ENCODE assay signal across 31 cellular contexts in the genomic region with DNA sequence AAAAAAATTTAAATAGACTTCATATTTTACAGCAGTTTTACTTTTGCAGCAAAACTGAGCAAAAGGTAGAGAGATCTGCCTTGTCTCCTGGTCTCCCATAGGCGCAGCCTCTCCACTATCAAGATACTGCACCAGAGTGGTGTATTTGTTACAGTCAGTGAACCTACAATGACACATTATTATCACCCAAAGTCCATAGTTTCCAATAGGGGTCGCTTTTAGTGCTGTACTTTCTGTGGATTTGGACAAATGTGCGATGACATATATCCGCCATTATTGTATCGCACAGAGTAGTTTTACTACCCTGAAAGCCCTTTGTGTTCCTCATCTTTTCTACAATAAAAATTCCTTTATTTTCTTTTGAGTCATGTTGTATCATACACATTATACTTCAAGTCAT.
"Had no signal": no experiment of that assay in that cellular context is flagged by ENCODE, and none has a peak within 500 bp of the region (broad histone marks: within the 10 kb centered on the region; RNA-seq: fewer than 3 reads in every experiment).

No MANE protein-coding gene starts in this region.

- H3K27me3 Mint-ChIP-seq: activated B cell treated with CpG ODN at 0.5 μM for 24 hours; activated CD8-positive, alpha-beta T cell treated with anti-CD3 and anti-CD28 coated beads for 36 hours; activated naive CD8-positive, alpha-beta T cell; activated T-helper 17 cell treated with anti-CD3 and anti-CD28 coated beads, Interleukin-2, amount 50 U/mL, for 72 hours; central memory CD8-positive, alpha-beta T cell; dendritic cell treated with granulocyte-macrophage colony-stimulating factor and Interleukin-4, amounts not matched to agents 40 ng/mL and 50 ng/mL, for 4 days had no signal

- H3K4me1 Mint-ChIP-seq: activated B cell treated with CpG ODN at 0.5 μM for 24 hours; activated T-helper 17 cell treated with anti-CD3 and anti-CD28 coated beads, Interleukin-2, amount 50 U/mL, for 72 hours; central memory CD8-positive, alpha-beta T cell; endodermal cell had no signal

- H3K9me3 ChIP-seq: body of pancreas, breast epithelium had no signal

- ATAC-seq: activated CD4-positive, CD25-positive, alpha-beta regulatory T cell treated with anti-CD3 and anti-CD28 coated beads, Interleukin-2, amount 50 U/mL, for 24 hours; activated CD8-positive, alpha-beta T cell treated with anti-CD3 and anti-CD28 coated beads for 36 hours; activated T-cell treated with anti-CD3 and anti-CD28 coated beads, Interleukin-2, amount 50 U/mL, for 4 hours; activated T-helper 17 cell treated with anti-CD3 and anti-CD28 coated beads, Interleukin-2, amount 50 U/mL, for 72 hours; body of pancreas; esophagus mucosa had no signal

- H3K9me3 Mint-ChIP-seq: activated B cell treated with CpG ODN at 0.5 μM for 24 hours; activated T-helper 17 cell treated with anti-CD3 and anti-CD28 coated beads, Interleukin-2, amount 50 U/mL, for 72 hours had no signal

- H3K27me3 ChIP-seq: body of pancreas, breast epithelium, cardiac muscle cell, dorsolateral prefrontal cortex had no signal

- H3K4me3 ChIP-seq: body of pancreas, breast epithelium, cardiac muscle cell, coronary artery, dorsolateral prefrontal cortex had no signal

- H3K4me3 Mint-ChIP-seq: activated B cell treated with CpG ODN at 0.5 μM for 24 hours; activated CD8-positive, alpha-beta T cell treated with anti-CD3 and anti-CD28 coated beads for 36 hours; activated naive CD8-positive, alpha-beta T cell; activated T-cell treated with anti-CD3 and anti-CD28 coated beads, Interleukin-2, amount 50 U/mL, for 4 hours; activated T-helper 17 cell treated with anti-CD3 and anti-CD28 coated beads, Interleukin-2, amount 50 U/mL, for 72 hours; central memory CD8-positive, alpha-beta T cell; dendritic cell treated with granulocyte-macrophage colony-stimulating factor and Interleukin-4, amounts not matched to agents 40 ng/mL and 50 ng/mL, for 4 days; endodermal cell had no signal

- DNase-seq: activated B cell treated with CpG ODN at 0.5 μM for 24 hours; activated CD4-positive, alpha-beta T cell treated with anti-CD3 and anti-CD28 coated beads for 48 hours; activated CD4-positive, alpha-beta T cell treated with anti-CD3 and anti-CD28 coated beads, Interleukin-2, amount 50 U/mL, for 1 hour; activated CD4-positive, alpha-beta T cell treated with anti-CD3 and anti-CD28 coated beads, Interleukin-2, amount 50 U/mL, for 48 hours; activated CD8-positive, alpha-beta memory T cell treated with anti-CD3 and anti-CD28 coated beads for 24 hours; activated CD8-positive, alpha-beta T cell treated with anti-CD3 and anti-CD28 coated beads for 36 hours; activated effector memory CD4-positive, alpha-beta T cell treated with Interleukin-2 at 50 U/mL for 16 hours; activated gamma-delta T cell treated with Interleukin-2 at 50 U/mL for 16 hours; activated naive CD4-positive, alpha-beta T cell treated with anti-CD3 and anti-CD28 coated beads, Interleukin-2, amount 50 U/mL, for 16 hours; activated naive CD4-positive, alpha-beta T cell treated with Interleukin-2 at 50 U/mL for 16 hours; activated T-cell treated with anti-CD3 and anti-CD28 coated beads, Interleukin-2, amount 50 U/mL, for 4 hours; amygdala; aorta; body of pancreas; dorsolateral prefrontal cortex; effector memory CD4-positive, alpha-beta T cell; endodermal cell; foreskin fibroblast; head of caudate nucleus; hippocampal formation; T1000; WERI-Rb-1 had no signal

- H3K36me3 ChIP-seq: breast epithelium, cardiac muscle cell, WERI-Rb-1 had no signal

- H3K27ac Mint-ChIP-seq: activated B cell treated with CpG ODN at 0.5 μM for 24 hours; activated CD8-positive, alpha-beta T cell treated with anti-CD3 and anti-CD28 coated beads for 36 hours; activated naive CD8-positive, alpha-beta T cell; activated T-helper 17 cell treated with anti-CD3 and anti-CD28 coated beads, Interleukin-2, amount 50 U/mL, for 72 hours; dendritic cell treated with granulocyte-macrophage colony-stimulating factor and Interleukin-4, amounts not matched to agents 40 ng/mL and 50 ng/mL, for 4 days; endodermal cell had no signal

- H3K27ac ChIP-seq: body of pancreas, breast epithelium, cardiac muscle cell, coronary artery, dorsolateral prefrontal cortex, WERI-Rb-1 had no signal

- H3K4me1 ChIP-seq: breast epithelium had no signal
